7 cellular contexts compared by ENCODE assay signal in genomic region chr12:85036241-85036707, GRCh38. TPM values are rescaled to one million over a fixed set of nuclear protein-coding genes. Genes with fewer than 3 reads are reported as not detected.
A peak's percentile ranks its signal among the peaks of the same experiment; 100 is the strongest.
DNase-seq lines count a peak whose midpoint lies in the region; ATAC-seq and TF ChIP-seq lines count a peak whose summit lies in the region.

A gene with protein sequence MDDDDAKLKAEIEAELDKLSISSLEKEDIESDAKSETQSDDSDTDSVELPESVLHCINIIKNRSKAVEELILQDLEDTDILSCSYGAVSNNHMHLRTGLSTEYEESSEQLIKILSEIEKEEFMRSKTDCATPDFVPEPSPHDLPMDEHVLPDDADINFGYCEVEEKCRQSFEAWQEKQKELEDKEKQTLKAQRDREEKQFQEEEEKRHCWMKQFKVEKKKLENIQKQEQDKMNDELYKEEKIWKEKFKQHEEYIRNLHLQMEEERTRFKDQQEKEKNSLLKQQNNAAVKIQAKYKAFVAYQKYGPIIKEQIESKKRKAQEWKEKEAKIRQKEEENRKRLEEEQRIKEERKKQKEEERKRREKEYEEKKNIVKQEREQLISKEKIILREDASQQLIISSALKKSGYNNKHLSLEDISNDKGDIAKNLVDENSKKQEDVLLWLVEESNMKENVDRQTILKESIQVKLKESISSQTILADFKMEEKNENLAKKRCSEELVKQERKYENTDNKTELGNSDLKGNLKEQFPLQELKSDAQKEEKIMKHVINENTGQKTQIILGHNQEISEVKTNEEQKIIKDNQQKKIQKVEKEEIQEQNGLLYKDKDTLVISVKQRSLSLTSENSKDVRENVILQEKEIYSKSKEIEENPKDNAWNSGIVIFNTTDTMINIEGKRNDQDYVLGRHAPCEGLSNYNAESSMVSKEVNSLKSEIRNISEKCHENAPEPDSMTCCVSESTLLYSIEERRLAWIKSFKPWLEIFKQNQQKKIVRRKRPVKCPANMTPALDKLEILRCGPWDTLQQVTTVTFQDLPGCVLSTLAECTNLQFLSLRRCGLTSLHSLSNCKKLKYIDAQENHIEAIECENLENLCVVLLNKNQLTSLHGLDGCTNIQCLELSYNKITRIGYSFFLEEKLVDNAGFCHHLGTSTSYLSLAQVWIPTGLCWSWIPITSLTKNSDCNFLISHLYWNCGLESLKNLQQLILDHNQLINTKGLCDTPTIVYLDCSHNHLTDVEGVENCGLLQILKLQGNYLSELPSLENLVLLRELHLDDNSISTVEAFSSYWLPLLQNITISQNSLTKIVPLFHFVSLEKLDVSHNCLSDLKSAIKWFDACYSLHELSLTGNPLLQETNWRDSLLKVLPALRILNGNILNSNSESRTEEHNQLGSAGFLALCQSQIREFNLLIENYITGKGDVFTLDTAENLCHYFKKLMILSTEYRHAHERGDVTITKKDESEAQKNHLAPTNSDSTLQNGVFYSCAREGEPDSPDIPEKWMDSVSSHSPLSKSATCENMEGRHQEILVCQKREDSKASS (N-terminal part only) (plus strand): TSS chr12:85036351. CDS start chr12:85038177, 1,826 bp downstream.
TSPAN19 (minus strand) TSS chr12:85036277; CDS start chr12:85029946, 6,331 bp downstream.

- no peaks in the 10 kb centered on the region for H3K36me3 Mint-ChIP-seq in T-helper 2 cell treated with Interferon-gamma antibody and Interleukin-4, amounts not matched to agents 5 μg/mL and 100 μg/mL, for 36 hours (ENCODE audit: low read depth)

- DNase-seq in NCI-H1417 (lab: John Stamatoyannopoulos, UW) = peak; percentile 92 to 99 (median 97)
- DNase-seq in T-helper 2 cell treated with Interferon-gamma antibody and Interleukin-4, amounts not matched to agents 5 μg/mL and 100 μg/mL, for 36 hours (ENCODE audit: low spot score) = peak; percentile 14
- peak; percentile 22 to 77 (median 60) for DNase-seq in dorsolateral prefrontal cortex
- DNase-seq in left kidney (ENCODE audit: low read depth, low spot score) = peak; percentile 98
- peak; percentile 18 for DNase-seq in stimulated activated CD4-positive, alpha-beta T cell treated with anti-CD3 and anti-CD28 coated beads, Interleukin-4, amount 100 ng/mL, for 24 hours

- no peaks in the 10 kb centered on the region for H3K27me3 ChIP-seq in dorsolateral prefrontal cortex

- peak in 6 of 56 donors; percentile 7 to 36 (median 30) for TF ChIP-seq CTCF in dorsolateral prefrontal cortex (IDR thresholded peaks at IDR 0.05 in 54 of 56, conservative IDR thresholded peaks at IDR 0.05 in 2 of 56; ENCODE audit: low read depth in 1 of 56, partially characterized antibody in 56 of 56)

- peaks cover 4% of the 10 kb centered on the region for H3K4me1 Mint-ChIP-seq in T-helper 2 cell treated with Interferon-gamma antibody and Interleukin-4, amounts not matched to agents 5 μg/mL and 100 μg/mL, for 36 hours (ENCODE audit: low read depth)

- no peaks in the 10 kb centered on the region for H3K9me3 Mint-ChIP-seq in T-helper 2 cell treated with Interferon-gamma antibody and Interleukin-4, amounts not matched to agents 5 μg/mL and 100 μg/mL, for 36 hours

- no peak within 1 kb of the TSS for H3K27ac Mint-ChIP-seq in T-helper 2 cell treated with Interferon-gamma antibody and Interleukin-4, amounts not matched to agents 5 μg/mL and 100 μg/mL, for 36 hours

- peak within 1 kb of the TSS in 2 of 59 donors; percentile 14 to 67 for H3K27ac ChIP-seq in dorsolateral prefrontal cortex

- peak within 1 kb of the TSS; percentile 82 for H3K4me3 Mint-ChIP-seq in T-helper 2 cell treated with Interferon-gamma antibody and Interleukin-4, amounts not matched to agents 5 μg/mL and 100 μg/mL, for 36 hours

- peak; percentile 99 for ATAC-seq in GM18502 (IDR thresholded peaks at IDR 0.05; ENCODE audit: poor library complexity, unreplicated experiment)
- ATAC-seq in HG02623 (IDR thresholded peaks at IDR 0.05; ENCODE audit: unreplicated experiment) = peak; percentile 99

- intact Hi-C loops in dorsolateral prefrontal cortex (cut with DNase I) = no loop called here

- H3K27me3 Mint-ChIP-seq in T-helper 2 cell treated with Interferon-gamma antibody and Interleukin-4, amounts not matched to agents 5 μg/mL and 100 μg/mL, for 36 hours (ENCODE audit: low read depth) = no peaks in the 10 kb centered on the region

- H3K4me3 ChIP-seq in dorsolateral prefrontal cortex = peak within 1 kb of the TSS; percentile 48 to 84 (median 68)

RNA-seq across cellular contexts. Expression of the first gene that starts in this region (rescaled TPM):
- total RNA-seq in dorsolateral prefrontal cortex = 10 to 100 TPM in 2 of 120 experiments, 1 to 10 TPM in 115, under 1 TPM in 3; 0.56 to 11.7 (median 2.6) TPM

RNA-seq across cellular contexts. Expression of gene TSPAN19, which starts in this region (rescaled TPM):
- total RNA-seq in dorsolateral prefrontal cortex = 10 to 100 TPM in 1 of 120 experiments, 1 to 10 TPM in 109, under 1 TPM in 10; 0.21 to 30.1 (median 2.3) TPM

Comparison
In these comparisons a context has a peak if more than half of its experiments do, and no peak if none do; other contexts are left out.
1. DNase-seq: peak in every context shown above with its lines; median percentile 98 in left kidney; 97 in NCI-H1417; 60 in dorsolateral prefrontal cortex; 18 in stimulated activated CD4-positive, alpha-beta T cell treated with anti-CD3 and anti-CD28 coated beads, Interleukin-4, amount 100 ng/mL, for 24 hours; 14 in T-helper 2 cell treated with Interferon-gamma antibody and Interleukin-4, amounts not matched to agents 5 μg/mL and 100 μg/mL, for 36 hours.